In the genomic region with DNA sequence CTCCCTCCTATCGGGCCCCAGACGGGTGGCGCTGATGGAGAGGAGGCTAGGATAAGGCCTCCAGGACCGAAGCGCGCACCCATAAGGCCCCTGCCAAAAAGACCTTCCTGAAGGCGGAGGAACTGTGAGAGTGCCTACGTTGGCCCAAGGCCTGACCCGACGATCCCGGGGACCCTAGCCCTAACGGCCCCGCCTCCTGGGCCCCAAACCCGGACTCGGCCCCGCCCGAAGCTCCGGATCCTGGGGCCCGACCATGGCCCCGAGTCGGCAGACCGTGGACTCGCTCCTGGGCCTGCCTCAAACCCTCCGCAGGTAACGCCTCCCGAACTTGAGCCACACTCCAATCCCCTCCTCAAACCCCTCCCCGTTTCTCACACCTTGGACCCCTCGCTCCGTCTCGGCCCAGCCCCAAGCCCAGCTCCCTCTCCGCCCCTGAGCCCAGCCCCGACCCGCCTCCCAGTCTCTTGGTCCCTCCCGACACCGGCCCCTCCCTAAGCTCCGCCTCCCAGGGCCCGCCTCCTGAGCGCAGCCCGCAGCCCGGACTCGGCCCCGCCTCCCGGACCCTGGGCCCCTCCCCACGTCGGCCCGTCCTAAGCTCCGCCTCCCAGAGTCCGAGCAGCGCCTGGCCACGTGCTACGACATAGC, we compare ENCODE assay signal across 8 cellular contexts. TPM values are rescaled to one million over a fixed set of nuclear protein-coding genes. Genes with fewer than 3 reads are reported as not detected.
A peak's percentile ranks its signal among the peaks of the same experiment; 100 is the strongest.
DNase-seq lines count a peak whose midpoint lies in the region; ATAC-seq, FAIRE-seq and TF ChIP-seq lines count a peak whose summit lies in the region.
"Not testable (repeated sequence)": the region's sequence is repeated elsewhere in the genome, so short reads cannot be mapped to it uniquely, and the experiment has no call there.

No MANE protein-coding gene starts in this region.

- not testable (repeated sequence) for H3K27me3 Mint-ChIP-seq in activated T-helper 17 cell treated with anti-CD3 and anti-CD28 coated beads, Interleukin-2, amount 50 U/mL, for 72 hours

- CTCF ChIA-PET in endothelial cell of umbilical vein (lab: Charles Lee), result interaction anchor here (1.4 kb wide), 1 partner anchor 14 kb away, joined by 4 read pairs; no protein-coding TSS in a partner anchor

- ATAC-seq in HG03280 (IDR thresholded peaks at IDR 0.05; ENCODE audit: unreplicated experiment), result peak; percentile 40
- ATAC-seq in activated T-helper 17 cell treated with anti-CD3 and anti-CD28 coated beads, Interleukin-2, amount 50 U/mL, for 72 hours (replicated peaks), result peak; percentile 34
- ATAC-seq in left lung, result peak; percentile 44

- intact Hi-C loops in endothelial cell of umbilical vein (cut with micrococcal nuclease), result loop anchor here (10.0 kb wide), 1 partner anchor 332 kb away; the partner anchor contains the start of gene NADSYN1
- intact Hi-C loops in left lung (cut with DNase I), result not testable (repeated sequence)

- TF ChIP-seq POLR2A in endothelial cell of umbilical vein (IDR thresholded peaks at IDR 0.05; ENCODE audit: low read depth, low read length), result not testable (repeated sequence)

- H3K4me2 ChIP-seq in endothelial cell of umbilical vein (ENCODE audit: insufficient read depth, low read length), result not testable (repeated sequence)
- peak overlapping the region; percentile 97 for H3K4me2 ChIP-seq in skeletal muscle satellite cell (ENCODE audit: low read length)

- H3K27me3 ChIP-seq in endothelial cell of umbilical vein (ENCODE audit: control insufficient read depth in 2 of 2, insufficient read depth in 2 of 2, low read length in 2 of 2); left lung; skeletal muscle satellite cell (ENCODE audit: control insufficient read depth, insufficient read depth, low read length): not testable (repeated sequence)

- H3K9me3 ChIP-seq in endothelial cell of umbilical vein (replicated peaks; ENCODE audit: control insufficient read depth, insufficient read depth, low read length); left lung; skeletal muscle satellite cell (replicated peaks; ENCODE audit: low read length): not testable (repeated sequence)

- DNase-seq in AG20443 (ENCODE audit: low spot score) (peak; percentile 79), GM19239 (ENCODE audit: insufficient read length, low spot score) (peak; percentile 54), NCI-H510A (lab: John Stamatoyannopoulos, UW) (peak; percentile 81), endothelial cell of umbilical vein (ENCODE audit: low read depth, low spot score) (peak; percentile 79)
- not testable (repeated sequence) for DNase-seq in left lung

- TF ChIP-seq CTCF in endothelial cell of umbilical vein (IDR thresholded peaks at IDR 0.05; ENCODE audit: extremely low read depth in 1 of 2, insufficient read depth in 1 of 2, low read depth in 1 of 2, low read length in 2 of 2); left lung (IDR thresholded peaks at IDR 0.05): not testable (repeated sequence)

- H3K9me1 ChIP-seq in endothelial cell of umbilical vein (replicated peaks; ENCODE audit: control insufficient read depth, extremely low read depth, insufficient read depth, low read length), result not testable (repeated sequence)

- H3K79me2 ChIP-seq in endothelial cell of umbilical vein (ENCODE audit: control insufficient read depth, insufficient read depth, low read length), result not testable (repeated sequence)

- H3K9ac ChIP-seq in endothelial cell of umbilical vein (replicated peaks; ENCODE audit: extremely low read depth, insufficient read depth, low read length), result not testable (repeated sequence)
- peak overlapping the region; percentile 91 for H3K9ac ChIP-seq in skeletal muscle satellite cell (ENCODE audit: low read depth, low read length)

- peak; percentile 23 for FAIRE-seq in GM19239 (lab: Jason Lieb, UNC)
- peak; percentile 91 for FAIRE-seq in endothelial cell of umbilical vein (lab: Jason Lieb, UNC)

- not testable (repeated sequence) for H3K36me3 Mint-ChIP-seq in activated T-helper 17 cell treated with anti-CD3 and anti-CD28 coated beads, Interleukin-2, amount 50 U/mL, for 72 hours (ENCODE audit: low read depth)

- H3K4me1 Mint-ChIP-seq in activated T-helper 17 cell treated with anti-CD3 and anti-CD28 coated beads, Interleukin-2, amount 50 U/mL, for 72 hours, result not testable (repeated sequence)

- POLR2A ChIA-PET in endothelial cell of umbilical vein (lab: Charles Lee), result interaction anchor here (0.7 kb wide), 2 partner anchors 74 to 628 kb away, joined by 4 to 5 read pairs; no protein-coding TSS in a partner anchor

- peak overlapping the region; percentile 95 for H2AFZ ChIP-seq in endothelial cell of umbilical vein (ENCODE audit: low read depth, low read length)

- H3K27ac Mint-ChIP-seq in activated T-helper 17 cell treated with anti-CD3 and anti-CD28 coated beads, Interleukin-2, amount 50 U/mL, for 72 hours, result peak overlapping the region; percentile 94

- not testable (repeated sequence) for H4K20me1 ChIP-seq in endothelial cell of umbilical vein (replicated peaks; ENCODE audit: control insufficient read depth, extremely low read depth, insufficient read depth, low read length)

- dilution Hi-C loops in endothelial cell of umbilical vein (cut with MboI; ENCODE audit: extremely low pct_ligation_motif_present, low sequenced_read_pairs), result not testable (repeated sequence)

- H3K4me1 ChIP-seq in endothelial cell of umbilical vein (ENCODE audit: control insufficient read depth, extremely low read depth, insufficient read depth, low read length); left lung: not testable (repeated sequence)
- peaks cover 18% of the 10 kb centered on the region for H3K4me1 ChIP-seq in skeletal muscle satellite cell (ENCODE audit: control insufficient read depth, insufficient read depth, low read length)

- H3K4me3 ChIP-seq in endothelial cell of umbilical vein (replicated peaks in 1 of 3; ENCODE audit: insufficient read depth in 1 of 3, low read depth in 1 of 3, low read length in 3 of 3) (peak overlapping the region; percentile 30 to 56 (median 55)), left lung (peak overlapping the region; percentile 52 to 55), skeletal muscle satellite cell (ENCODE audit: low read length) (peak overlapping the region; percentile 74)

- H3K36me3 ChIP-seq in endothelial cell of umbilical vein (ENCODE audit: control insufficient read depth in 2 of 2, extremely low read depth in 1 of 2, insufficient read depth in 2 of 2, low read length in 2 of 2); left lung; skeletal muscle satellite cell (ENCODE audit: insufficient read depth, low read length): not testable (repeated sequence)

- peak overlapping the region; percentile 91 for H3K4me3 Mint-ChIP-seq in activated T-helper 17 cell treated with anti-CD3 and anti-CD28 coated beads, Interleukin-2, amount 50 U/mL, for 72 hours

- BruUV-seq in endothelial cell of umbilical vein (replicated peaks; lab: Mats Ljungman, UMichigan), result not testable (repeated sequence)

- not testable (repeated sequence) for H3K27ac ChIP-seq in endothelial cell of umbilical vein (ENCODE audit: insufficient read depth, low read depth, low read length)
- peak overlapping the region in 1 of 2 donors; percentile 57 for H3K27ac ChIP-seq in left lung

- H3K9me3 Mint-ChIP-seq in activated T-helper 17 cell treated with anti-CD3 and anti-CD28 coated beads, Interleukin-2, amount 50 U/mL, for 72 hours, result not testable (repeated sequence)

RNA-seq across cellular contexts. Expression of gene DEFB108B, which starts 46.5 kb away (rescaled TPM):
- total RNA-seq in activated T-helper 17 cell treated with anti-CD3 and anti-CD28 coated beads, Interleukin-2, amount 50 U/mL, for 72 hours, result not detected
- total RNA-seq in endothelial cell of umbilical vein (not detected in 2 replicates), left lung (not detected)
- polyA plus RNA-seq in endothelial cell of umbilical vein, result not detected in 2 replicates
- polyA plus RNA-seq in endothelial cell of umbilical vein (2011; cell fraction: cytosol; rRNA removed), result not detected in 2 replicates
- polyA plus RNA-seq in endothelial cell of umbilical vein (2011; cell fraction: nucleus; rRNA removed), result not detected in 2 replicates
- polyA plus RNA-seq in endothelial cell of umbilical vein (2012), result not detected in 2 replicates
- polyA minus RNA-seq in endothelial cell of umbilical vein, result not detected in 2 replicates
- not detected for polyA minus RNA-seq in endothelial cell of umbilical vein (2011; cell fraction: cytosol; rRNA and poly(A)+ RNA removed)
- not detected in 2 replicates for polyA minus RNA-seq in endothelial cell of umbilical vein (2011; cell fraction: nucleus; rRNA and poly(A)+ RNA removed)
- total RNA-seq in skeletal muscle satellite cell (2012; rRNA removed), result not detected in 2 replicates
